10 cellular contexts compared by ENCODE assay signal in genomic region chr6:14454467-14454763, GRCh38.
DNase-seq lines count a peak whose midpoint lies in the region; ATAC-seq and TF ChIP-seq lines count a peak whose summit lies in the region.
"Had no signal": no experiment of that assay in that cellular context is flagged by ENCODE, and none has a peak within 500 bp of the region (broad histone marks: within the 10 kb centered on the region; RNA-seq: fewer than 3 reads in every experiment).

No MANE protein-coding gene starts in this region.

- H3K9me3 Mint-ChIP-seq in central memory CD8-positive, alpha-beta T cell: no peaks in the 10 kb centered on the region
- no peaks in the 10 kb centered on the region for H3K9me3 Mint-ChIP-seq in type B pancreatic cell

- H3K27ac Mint-ChIP-seq in central memory CD8-positive, alpha-beta T cell (ENCODE audit: low read depth): no peak overlapping the region
- peak overlapping the region; percentile 77 for H3K27ac Mint-ChIP-seq in type B pancreatic cell

- H3K27me3 Mint-ChIP-seq in central memory CD8-positive, alpha-beta T cell: no peaks in the 10 kb centered on the region
- peaks cover 6% of the 10 kb centered on the region for H3K27me3 Mint-ChIP-seq in type B pancreatic cell

- H3K4me3 Mint-ChIP-seq in central memory CD8-positive, alpha-beta T cell: peak overlapping the region; percentile 49
- no peak overlapping the region for H3K4me3 Mint-ChIP-seq in type B pancreatic cell

- TF ChIP-seq CTCF in type B pancreatic cell (conservative IDR thresholded peaks at IDR 0.05): no peak

- H3K36me3 Mint-ChIP-seq in central memory CD8-positive, alpha-beta T cell (ENCODE audit: insufficient read depth): peaks cover 1% of the 10 kb centered on the region
- no peaks in the 10 kb centered on the region for H3K36me3 Mint-ChIP-seq in type B pancreatic cell

- DNase-seq in activated gamma-delta T cell treated with Interleukin-2 at 50 U/mL for 16 hours (peak; percentile 38), activated gamma-delta T cell (lab: John Stamatoyannopoulos, UW) (no peak), type B pancreatic cell (ENCODE audit: extremely low spot score, unreplicated experiment) (no peak), NCI-H1694 (lab: John Stamatoyannopoulos, UW) (no peak), COLO829 (ENCODE audit: low spot score) (no peak)
- DNase-seq in activated CD4-positive, alpha-beta T cell treated with anti-CD3 and anti-CD28 coated beads, Interleukin-2, amount 50 U/mL, for 1 hour: peak; percentile 13
- DNase-seq in central memory CD8-positive, alpha-beta T cell (ENCODE audit: low spot score in 2 of 2): no peak
- DNase-seq: foreskin keratinocyte had no signal

- H3K4me1 Mint-ChIP-seq in central memory CD8-positive, alpha-beta T cell: peaks cover 34% of the 10 kb centered on the region
- peaks cover 23% of the 10 kb centered on the region for H3K4me1 Mint-ChIP-seq in type B pancreatic cell (ENCODE audit: unreplicated experiment)

- no peak for ATAC-seq in central memory CD8-positive, alpha-beta T cell (replicated peaks; ENCODE audit: extremely low read depth, poor library complexity, severe bottlenecking)
- no peak for ATAC-seq in GM18873 (IDR thresholded peaks at IDR 0.05; ENCODE audit: low FRiP score, unreplicated experiment)
- ATAC-seq: foreskin keratinocyte, SK-N-SH treated with all-trans-retinoic acid at 6 μM for 48 hours had no signal

Comparison
In these comparisons a context has a peak if more than half of its experiments do, and no peak if none do; other contexts are left out.
1. DNase-seq: peak in activated gamma-delta T cell treated with Interleukin-2 at 50 U/mL for 16 hours (single experiment) and activated CD4-positive, alpha-beta T cell treated with anti-CD3 and anti-CD28 coated beads, Interleukin-2, amount 50 U/mL, for 1 hour (single experiment); none in activated gamma-delta T cell (single experiment), central memory CD8-positive, alpha-beta T cell (0 of 2), type B pancreatic cell (single experiment), NCI-H1694 (single experiment) and COLO829 (single experiment).